8 cellular contexts compared by ENCODE assay signal in genomic region chr4:158671665-158671914, GRCh38. TPM values are rescaled to one million over a fixed set of nuclear protein-coding genes. Genes with fewer than 3 reads are reported as not detected.
DNase-seq lines count a peak whose midpoint lies in the region; ATAC-seq and TF ChIP-seq lines count a peak whose summit lies in the region.

Gene C4orf46 (minus strand): TSS chr4:158671887. CDS start chr4:158671801, 86 bp downstream.

- H3F3A ChIP-seq in DOHH2 (ENCODE audit: control insufficient read depth, insufficient read depth) = no peaks in the 10 kb centered on the region; the same call in none of the 2 replicates
- H3F3A ChIP-seq in PC-3 (ENCODE audit: low read length, unreplicated experiment) = no peaks in the 10 kb centered on the region

- POLR2A ChIA-PET in PC-3 (lab: Charles Lee; ENCODE audit: unreplicated experiment) = no interaction called here

- H3K27ac ChIP-seq in DOHH2 (ENCODE audit: low read depth, low read length) = peak within 1 kb of the TSS; percentile 61
- H3K27ac ChIP-seq in PC-3 (ENCODE audit: low read length) = peak within 1 kb of the TSS; percentile 67
- peak within 1 kb of the TSS; percentile 90 for H3K27ac ChIP-seq in epithelial cell of prostate

- H3K4me1 ChIP-seq in DOHH2 (ENCODE audit: control insufficient read depth, low read length) = peaks cover 27% of the 10 kb centered on the region
- peaks cover 12% of the 10 kb centered on the region for H3K4me1 ChIP-seq in PC-3 (ENCODE audit: insufficient read depth, low read length)

- ATAC-seq in PC-3 (no peak), HG02798 (IDR thresholded peaks at IDR 0.05; ENCODE audit: poor library complexity, unreplicated experiment) (no peak)

- H3K27me3 ChIP-seq in DOHH2 (ENCODE audit: control insufficient read depth, low read length) = no peaks in the 10 kb centered on the region
- no peaks in the 10 kb centered on the region for H3K27me3 ChIP-seq in PC-3 (ENCODE audit: low read length)

- CTCF ChIA-PET in PC-3 (lab: Charles Lee) = no interaction called here

- H3K4me3 ChIP-seq in DOHH2 (ENCODE audit: low read length) (peak within 1 kb of the TSS; percentile 96), PC-3 (ENCODE audit: low read length) (peak within 1 kb of the TSS; percentile 76)

- H3K4me3 Mint-ChIP-seq in osteocyte (ENCODE audit: unreplicated experiment) = peak within 1 kb of the TSS; percentile 95

- TF ChIP-seq CTCF in DOHH2 (IDR thresholded peaks at IDR 0.05; ENCODE audit: low read depth, low read length, poor library complexity, severe bottlenecking) (no peak), PC-3 (conservative IDR thresholded peaks at IDR 0.05; ENCODE audit: low read depth, low read length) (no peak), osteocyte (IDR thresholded peaks at IDR 0.05) (no peak)

- H3K27ac Mint-ChIP-seq in osteocyte (ENCODE audit: unreplicated experiment) = peak within 1 kb of the TSS; percentile 98

- no peaks in the 10 kb centered on the region for H3K9me3 ChIP-seq in DOHH2 (ENCODE audit: control insufficient read depth, insufficient read depth, low read length)
- no peaks in the 10 kb centered on the region for H3K9me3 ChIP-seq in PC-3 (ENCODE audit: low read length)

- TSS peak; percentile 43 for BruUV-seq in PC-3 (replicated peaks; lab: Mats Ljungman, UMichigan)

- peaks cover 20% of the 10 kb centered on the region for H3K36me3 ChIP-seq in DOHH2 (ENCODE audit: control insufficient read depth, low read length)
- peaks cover 2% of the 10 kb centered on the region for H3K36me3 ChIP-seq in PC-3 (ENCODE audit: low read depth, low read length)

- peaks cover 23% of the 10 kb centered on the region for H3K4me1 Mint-ChIP-seq in osteocyte (ENCODE audit: unreplicated experiment)

- intact Hi-C loops in PC-3 (cut with micrococcal nuclease) = no loop called here

- H4K20me1 ChIP-seq in DOHH2 (ENCODE audit: control insufficient read depth, insufficient read depth, low read depth, low read length) (peaks cover 5% of the 10 kb centered on the region; the same call in 1 of the 2 replicates), PC-3 (ENCODE audit: low read length) (peaks cover 5% of the 10 kb centered on the region; the same call in 1 of the 2 replicates)

- H3K27me3 Mint-ChIP-seq in osteocyte (ENCODE audit: unreplicated experiment) = no peaks in the 10 kb centered on the region

- H3K4me2 ChIP-seq in DOHH2 (ENCODE audit: low read length) (peak within 1 kb of the TSS; percentile 97), PC-3 (ENCODE audit: low read length) (peak within 1 kb of the TSS; percentile 89)

- H2AFZ ChIP-seq in PC-3 (ENCODE audit: low read length) = peak within 1 kb of the TSS; percentile 95

- no peaks in the 10 kb centered on the region for H3K36me3 Mint-ChIP-seq in osteocyte (ENCODE audit: unreplicated experiment)

- no peaks in the 10 kb centered on the region for H3K9me2 ChIP-seq in DOHH2 (replicated peaks; ENCODE audit: control insufficient read depth, low read length)
- H3K9me2 ChIP-seq in PC-3 (replicated peaks; ENCODE audit: low read length) = no peaks in the 10 kb centered on the region

- H3K9me3 Mint-ChIP-seq in osteocyte (ENCODE audit: unreplicated experiment) = no peaks in the 10 kb centered on the region

- DNase-seq in PC-3 = peak; percentile 5
- DNase-seq in epithelial cell of prostate (ENCODE audit: low read depth, low spot score) = no peak
- no peak for DNase-seq in osteocyte (ENCODE audit: extremely low spot score, unreplicated experiment)
- no peak for DNase-seq in amniotic stem cell (lab: John Stamatoyannopoulos, UW)
- no peak for DNase-seq in NCI-H748 treated with DMSO at 0.1 percent for 48 hours (lab: John Stamatoyannopoulos, UW)
- DNase-seq in NCI-H82 treated with DMSO at 0.1 percent for 48 hours (lab: John Stamatoyannopoulos, UW; ENCODE audit: unreplicated experiment) = no peak

- H3K79me2 ChIP-seq in DOHH2 (ENCODE audit: control insufficient read depth, low read length) = peaks cover 48% of the 10 kb centered on the region
- peaks cover 60% of the 10 kb centered on the region for H3K79me2 ChIP-seq in PC-3 (ENCODE audit: low read length)

- H3K9ac ChIP-seq in PC-3 (ENCODE audit: low read length) = peak within 1 kb of the TSS; percentile 88

RNA-seq across cellular contexts. Expression of gene C4orf46, which starts in this region (rescaled TPM):
- total RNA-seq in PC-3 (2014; rRNA removed) = 10.9 and 13.1 TPM in 2 replicates
- 8.3 and 9.7 TPM in 2 replicates for total RNA-seq in osteocyte
